ENCODE assay signal across 13 cellular contexts in the genomic region with DNA sequence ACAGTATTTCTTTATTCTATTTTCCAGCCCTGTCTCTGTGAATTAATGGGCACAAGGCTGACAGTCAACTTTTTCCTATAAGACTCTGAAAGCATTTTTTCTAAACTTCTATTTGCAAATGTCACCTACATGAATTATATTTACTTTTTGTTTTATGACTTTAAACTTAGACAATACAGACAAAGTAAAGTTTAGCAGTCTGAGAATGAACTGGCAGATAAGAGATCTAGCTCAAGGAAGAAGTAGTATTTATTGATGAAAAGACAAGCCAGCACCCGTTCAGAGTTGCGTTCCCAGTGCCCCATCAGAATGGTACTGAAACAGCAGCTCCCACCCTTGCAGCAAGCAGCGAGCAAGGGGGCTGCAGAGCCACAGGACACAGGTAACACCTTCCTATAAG.
"Had no signal": no experiment of that assay in that cellular context is flagged by ENCODE, and none has a peak within 500 bp of the region (broad histone marks: within the 10 kb centered on the region; RNA-seq: fewer than 3 reads in every experiment).

No MANE protein-coding gene starts in this region.

- ATAC-seq: effector memory CD8-positive, alpha-beta T cell; natural killer cell treated with Interleukin-12 subunit alpha and Interleukin-12 subunit beta and Interleukin-15 and Interleukin-18, amount 100 ng/mL, for 72 hours; sciatic nerve had no signal

- H3K27me3 ChIP-seq: esophagus muscularis mucosa had no signal

- H2AFZ ChIP-seq: parathyroid adenoma had no signal

- H3K4me1 ChIP-seq: parathyroid adenoma had no signal

- H3K4me3 ChIP-seq: esophagus muscularis mucosa, skin epidermis had no signal

- H3K27me3 Mint-ChIP-seq: dendritic cell treated with granulocyte-macrophage colony-stimulating factor and Interleukin-4, amounts not matched to agents 40 ng/mL and 50 ng/mL, for 4 days; type B pancreatic cell had no signal

- H3K9me3 ChIP-seq: esophagus muscularis mucosa had no signal

- DNase-seq: effector memory CD8-positive, alpha-beta T cell; mesendoderm; stimulated activated CD4-positive, alpha-beta T cell treated with anti-CD3 and anti-CD28 coated beads, Interleukin-12 subunit alpha, Interleukin-12 subunit beta, amount 100 ng/mL, for 4 hours; stimulated activated naive CD4-positive, alpha-beta T cell treated with Interleukin-2 at 50 U/mL for 16 hours had no signal

- H3K27ac ChIP-seq: epithelial cell of prostate, esophagus muscularis mucosa, parathyroid adenoma, skin epidermis had no signal

- H3K9ac ChIP-seq: parathyroid adenoma had no signal

- H3K27ac Mint-ChIP-seq: dendritic cell treated with granulocyte-macrophage colony-stimulating factor and Interleukin-4, amounts not matched to agents 40 ng/mL and 50 ng/mL, for 4 days; effector memory CD8-positive, alpha-beta T cell; natural killer cell treated with Interleukin-12 subunit alpha and Interleukin-12 subunit beta and Interleukin-15 and Interleukin-18, amount 100 ng/mL, for 72 hours; type B pancreatic cell had no signal

- H3K36me3 Mint-ChIP-seq: natural killer cell treated with Interleukin-12 subunit alpha and Interleukin-12 subunit beta and Interleukin-15 and Interleukin-18, amount 100 ng/mL, for 72 hours had no signal

- H3K9me3 Mint-ChIP-seq: dendritic cell treated with granulocyte-macrophage colony-stimulating factor and Interleukin-4, amounts not matched to agents 40 ng/mL and 50 ng/mL, for 4 days; natural killer cell treated with Interleukin-12 subunit alpha and Interleukin-12 subunit beta and Interleukin-15 and Interleukin-18, amount 100 ng/mL, for 72 hours had no signal

- FAIRE-seq: urothelium cell line had no signal

- H3K4me3 Mint-ChIP-seq: dendritic cell treated with granulocyte-macrophage colony-stimulating factor and Interleukin-4, amounts not matched to agents 40 ng/mL and 50 ng/mL, for 4 days; effector memory CD8-positive, alpha-beta T cell; natural killer cell treated with Interleukin-12 subunit alpha and Interleukin-12 subunit beta and Interleukin-15 and Interleukin-18, amount 100 ng/mL, for 72 hours; type B pancreatic cell had no signal
